ENCODE assay signal across 9 cellular contexts in genomic region chr2:62558743-62559142, GRCh38. TPM values are rescaled to one million over a fixed set of nuclear protein-coding genes. Genes with fewer than 3 reads are reported as not detected.
"Had no signal": no experiment of that assay in that cellular context is flagged by ENCODE, and none has a peak within 500 bp of the region (broad histone marks: within the 10 kb centered on the region; RNA-seq: fewer than 3 reads in every experiment).

No MANE protein-coding gene starts in this region.

- H3K4me1 Mint-ChIP-seq: IgD-negative memory B cell had no signal

- DNase-seq: IMR-90, Karpas-422, KBM-7, KG1 had no signal

- H3K27ac Mint-ChIP-seq: IgD-negative memory B cell had no signal

- H3K9ac ChIP-seq: KMS-11 had no signal

- H3K4me2 ChIP-seq: KMS-11 had no signal

- FAIRE-seq: HepG2, K562 had no signal

- H3K27ac ChIP-seq: HL-60, KMS-11 had no signal

- H3K4me3 ChIP-seq: K562 had no signal

- ATAC-seq: HepG2, K562 had no signal

- H3K4me3 Mint-ChIP-seq: IgD-negative memory B cell had no signal

RNA-seq across cellular contexts. Expression of gene TMEM17, which starts 52.7 kb away (rescaled TPM):
- polyA plus RNA-seq: IgD-negative memory B cell had no signal
